Comparison of ENCODE assay signal across 1 cellular context in genomic region chr3:141368062-141368924, GRCh38.
TF ChIP-seq lines count a peak whose summit lies in the region.

A gene with protein sequence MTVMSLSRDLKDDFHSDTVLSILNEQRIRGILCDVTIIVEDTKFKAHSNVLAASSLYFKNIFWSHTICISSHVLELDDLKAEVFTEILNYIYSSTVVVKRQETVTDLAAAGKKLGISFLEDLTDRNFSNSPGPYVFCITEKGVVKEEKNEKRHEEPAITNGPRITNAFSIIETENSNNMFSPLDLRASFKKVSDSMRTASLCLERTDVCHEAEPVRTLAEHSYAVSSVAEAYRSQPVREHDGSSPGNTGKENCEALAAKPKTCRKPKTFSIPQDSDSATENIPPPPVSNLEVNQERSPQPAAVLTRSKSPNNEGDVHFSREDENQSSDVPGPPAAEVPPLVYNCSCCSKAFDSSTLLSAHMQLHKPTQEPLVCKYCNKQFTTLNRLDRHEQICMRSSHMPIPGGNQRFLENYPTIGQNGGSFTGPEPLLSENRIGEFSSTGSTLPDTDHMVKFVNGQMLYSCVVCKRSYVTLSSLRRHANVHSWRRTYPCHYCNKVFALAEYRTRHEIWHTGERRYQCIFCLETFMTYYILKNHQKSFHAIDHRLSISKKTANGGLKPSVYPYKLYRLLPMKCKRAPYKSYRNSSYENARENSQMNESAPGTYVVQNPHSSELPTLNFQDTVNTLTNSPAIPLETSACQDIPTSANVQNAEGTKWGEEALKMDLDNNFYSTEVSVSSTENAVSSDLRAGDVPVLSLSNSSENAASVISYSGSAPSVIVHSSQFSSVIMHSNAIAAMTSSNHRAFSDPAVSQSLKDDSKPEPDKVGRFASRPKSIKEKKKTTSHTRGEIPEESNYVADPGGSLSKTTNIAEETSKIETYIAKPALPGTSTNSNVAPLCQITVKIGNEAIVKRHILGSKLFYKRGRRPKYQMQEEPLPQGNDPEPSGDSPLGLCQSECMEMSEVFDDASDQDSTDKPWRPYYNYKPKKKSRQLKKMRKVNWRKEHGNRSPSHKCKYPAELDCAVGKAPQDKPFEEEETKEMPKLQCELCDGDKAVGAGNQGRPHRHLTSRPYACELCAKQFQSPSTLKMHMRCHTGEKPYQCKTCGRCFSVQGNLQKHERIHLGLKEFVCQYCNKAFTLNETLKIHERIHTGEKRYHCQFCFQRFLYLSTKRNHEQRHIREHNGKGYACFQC (N-terminal part only) (plus strand): TSS chr3:141368504. CDS start chr3:141442389, 73,885 bp downstream.

TF ChIP-seq in HepG2, 621 proteins besides CTCF, POLR2A, EP300 and RAD21 (continued from another document and continues in another):
- TF ChIP-seq, protein P1, sequence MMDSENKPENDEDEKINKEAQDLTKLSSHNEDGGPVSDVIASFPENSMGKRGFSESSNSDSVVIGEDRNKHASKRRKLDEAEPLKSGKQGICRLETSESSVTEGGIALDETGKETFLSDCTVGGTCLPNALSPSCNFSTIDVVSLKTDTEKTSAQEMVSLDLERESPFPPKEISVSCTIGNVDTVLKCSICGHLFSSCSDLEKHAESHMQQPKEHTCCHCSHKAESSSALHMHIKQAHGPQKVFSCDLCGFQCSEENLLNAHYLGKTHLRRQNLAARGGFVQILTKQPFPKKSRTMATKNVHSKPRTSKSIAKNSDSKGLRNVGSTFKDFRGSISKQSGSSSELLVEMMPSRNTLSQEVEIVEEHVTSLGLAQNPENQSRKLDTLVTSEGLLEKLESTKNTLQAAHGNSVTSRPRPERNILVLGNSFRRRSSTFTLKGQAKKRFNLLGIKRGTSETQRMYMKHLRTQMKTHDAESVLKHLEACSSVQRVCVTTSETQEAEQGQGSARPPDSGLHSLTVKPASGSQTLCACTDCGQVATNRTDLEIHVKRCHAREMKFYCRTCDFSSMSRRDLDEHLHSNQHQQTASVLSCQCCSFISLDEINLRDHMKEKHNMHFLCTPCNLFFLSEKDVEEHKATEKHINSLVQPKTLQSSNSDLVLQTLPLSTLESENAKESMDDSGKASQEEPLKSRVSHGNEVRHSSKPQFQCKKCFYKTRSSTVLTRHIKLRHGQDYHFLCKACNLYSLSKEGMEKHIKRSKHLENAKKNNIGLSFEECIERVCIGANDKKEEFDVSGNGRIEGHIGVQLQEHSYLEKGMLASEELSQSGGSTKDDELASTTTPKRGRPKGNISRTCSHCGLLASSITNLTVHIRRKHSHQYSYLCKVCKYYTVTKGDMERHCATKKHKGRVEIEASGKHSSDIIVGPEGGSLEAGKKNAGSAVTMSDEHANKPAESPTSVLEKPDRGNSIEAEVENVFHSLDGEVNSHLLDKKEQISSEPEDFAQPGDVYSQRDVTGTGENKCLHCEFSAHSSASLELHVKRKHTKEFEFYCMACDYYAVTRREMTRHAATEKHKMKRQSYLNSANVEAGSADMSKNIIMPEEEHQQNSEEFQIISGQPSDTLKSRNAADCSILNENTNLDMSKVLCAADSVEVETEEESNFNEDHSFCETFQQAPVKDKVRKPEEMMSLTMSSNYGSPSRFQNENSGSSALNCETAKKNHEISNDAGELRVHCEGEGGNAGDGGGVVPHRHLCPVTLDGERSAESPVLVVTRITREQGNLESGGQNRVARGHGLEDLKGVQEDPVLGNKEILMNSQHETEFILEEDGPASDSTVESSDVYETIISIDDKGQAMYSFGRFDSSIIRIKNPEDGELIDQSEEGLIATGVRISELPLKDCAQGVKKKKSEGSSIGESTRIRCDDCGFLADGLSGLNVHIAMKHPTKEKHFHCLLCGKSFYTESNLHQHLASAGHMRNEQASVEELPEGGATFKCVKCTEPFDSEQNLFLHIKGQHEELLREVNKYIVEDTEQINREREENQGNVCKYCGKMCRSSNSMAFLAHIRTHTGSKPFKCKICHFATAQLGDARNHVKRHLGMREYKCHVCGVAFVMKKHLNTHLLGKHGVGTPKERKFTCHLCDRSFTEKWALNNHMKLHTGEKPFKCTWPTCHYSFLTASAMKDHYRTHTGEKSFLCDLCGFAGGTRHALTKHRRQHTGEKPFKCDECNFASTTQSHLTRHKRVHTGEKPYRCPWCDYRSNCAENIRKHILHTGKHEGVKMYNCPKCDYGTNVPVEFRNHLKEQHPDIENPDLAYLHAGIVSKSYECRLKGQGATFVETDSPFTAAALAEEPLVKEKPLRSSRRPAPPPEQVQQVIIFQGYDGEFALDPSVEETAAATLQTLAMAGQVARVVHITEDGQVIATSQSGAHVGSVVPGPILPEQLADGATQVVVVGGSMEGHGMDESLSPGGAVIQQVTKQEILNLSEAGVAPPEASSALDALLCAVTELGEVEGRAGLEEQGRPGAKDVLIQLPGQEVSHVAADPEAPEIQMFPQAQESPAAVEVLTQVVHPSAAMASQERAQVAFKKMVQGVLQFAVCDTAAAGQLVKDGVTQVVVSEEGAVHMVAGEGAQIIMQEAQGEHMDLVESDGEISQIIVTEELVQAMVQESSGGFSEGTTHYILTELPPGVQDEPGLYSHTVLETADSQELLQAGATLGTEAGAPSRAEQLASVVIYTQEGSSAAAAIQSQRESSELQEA (CRISPR knock-in tag; IDR thresholded peaks at IDR 0.05; ENCODE audit: not compliant biosample characterization): peak; percentile 20
- TF ChIP-seq SRY (CRISPR knock-in tag; IDR thresholded peaks at IDR 0.05): 0 out of 2 replicates have a peak, but pooled peaks have one; percentile 23
- TF ChIP-seq, protein P2, sequence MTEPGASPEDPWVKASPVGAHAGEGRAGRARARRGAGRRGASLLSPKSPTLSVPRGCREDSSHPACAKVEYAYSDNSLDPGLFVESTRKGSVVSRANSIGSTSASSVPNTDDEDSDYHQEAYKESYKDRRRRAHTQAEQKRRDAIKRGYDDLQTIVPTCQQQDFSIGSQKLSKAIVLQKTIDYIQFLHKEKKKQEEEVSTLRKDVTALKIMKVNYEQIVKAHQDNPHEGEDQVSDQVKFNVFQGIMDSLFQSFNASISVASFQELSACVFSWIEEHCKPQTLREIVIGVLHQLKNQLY (CRISPR knock-in tag; IDR thresholded peaks at IDR 0.05): peak; percentile 97
- TF ChIP-seq ZNF260 (CRISPR knock-in tag; IDR thresholded peaks at IDR 0.05; ENCODE audit: borderline replicate concordance, low read depth): no peak
- peak; percentile 73 for TF ChIP-seq TAF1 (CRISPR knock-in tag; IDR thresholded peaks at IDR 0.05)
- TF ChIP-seq GFI1 (CRISPR knock-in tag; IDR thresholded peaks at IDR 0.05; ENCODE audit: borderline replicate concordance): peak; percentile 84
- no peak for TF ChIP-seq CHCHD3 (CRISPR knock-in tag; IDR thresholded peaks at IDR 0.05)
- TF ChIP-seq ZBTB14 (CRISPR knock-in tag; IDR thresholded peaks at IDR 0.05): no peak
- TF ChIP-seq ZNF776 (CRISPR knock-in tag; IDR thresholded peaks at IDR 0.05): no peak; the same call in 1 of the 2 replicates
- no peak; the same call in 1 of the 2 replicates for TF ChIP-seq SAFB2 (CRISPR knock-in tag; IDR thresholded peaks at IDR 0.05; ENCODE audit: borderline replicate concordance, low read depth)
- TF ChIP-seq ZNF451 (CRISPR knock-in tag; IDR thresholded peaks at IDR 0.05): peak; percentile 71; the same call in 1 of the 2 replicates
- TF ChIP-seq YY1 (IDR thresholded peaks at IDR 0.05; ENCODE audit: insufficient read depth, insufficient replicate concordance, low read depth, low read length): peak; percentile 83
- TF ChIP-seq RCOR2 (CRISPR knock-in tag; IDR thresholded peaks at IDR 0.05): peak; percentile 72
- TF ChIP-seq KLF12 (CRISPR knock-in tag; IDR thresholded peaks at IDR 0.05; ENCODE audit: borderline replicate concordance): peak; percentile 57; the same call in 1 of the 2 replicates
- TF ChIP-seq NFE2L1 (CRISPR knock-in tag; IDR thresholded peaks at IDR 0.05; ENCODE audit: borderline replicate concordance): no peak
- no peak for TF ChIP-seq ZBTB42 (CRISPR knock-in tag; IDR thresholded peaks at IDR 0.05)
- TF ChIP-seq ZNF672 (CRISPR knock-in tag; IDR thresholded peaks at IDR 0.05): no peak
- TF ChIP-seq HMGA1 (CRISPR knock-in tag; conservative IDR thresholded peaks at IDR 0.05): no peak
- peak; percentile 96 for TF ChIP-seq ATF2 (CRISPR knock-in tag; IDR thresholded peaks at IDR 0.05)
- TF ChIP-seq, protein P3, sequence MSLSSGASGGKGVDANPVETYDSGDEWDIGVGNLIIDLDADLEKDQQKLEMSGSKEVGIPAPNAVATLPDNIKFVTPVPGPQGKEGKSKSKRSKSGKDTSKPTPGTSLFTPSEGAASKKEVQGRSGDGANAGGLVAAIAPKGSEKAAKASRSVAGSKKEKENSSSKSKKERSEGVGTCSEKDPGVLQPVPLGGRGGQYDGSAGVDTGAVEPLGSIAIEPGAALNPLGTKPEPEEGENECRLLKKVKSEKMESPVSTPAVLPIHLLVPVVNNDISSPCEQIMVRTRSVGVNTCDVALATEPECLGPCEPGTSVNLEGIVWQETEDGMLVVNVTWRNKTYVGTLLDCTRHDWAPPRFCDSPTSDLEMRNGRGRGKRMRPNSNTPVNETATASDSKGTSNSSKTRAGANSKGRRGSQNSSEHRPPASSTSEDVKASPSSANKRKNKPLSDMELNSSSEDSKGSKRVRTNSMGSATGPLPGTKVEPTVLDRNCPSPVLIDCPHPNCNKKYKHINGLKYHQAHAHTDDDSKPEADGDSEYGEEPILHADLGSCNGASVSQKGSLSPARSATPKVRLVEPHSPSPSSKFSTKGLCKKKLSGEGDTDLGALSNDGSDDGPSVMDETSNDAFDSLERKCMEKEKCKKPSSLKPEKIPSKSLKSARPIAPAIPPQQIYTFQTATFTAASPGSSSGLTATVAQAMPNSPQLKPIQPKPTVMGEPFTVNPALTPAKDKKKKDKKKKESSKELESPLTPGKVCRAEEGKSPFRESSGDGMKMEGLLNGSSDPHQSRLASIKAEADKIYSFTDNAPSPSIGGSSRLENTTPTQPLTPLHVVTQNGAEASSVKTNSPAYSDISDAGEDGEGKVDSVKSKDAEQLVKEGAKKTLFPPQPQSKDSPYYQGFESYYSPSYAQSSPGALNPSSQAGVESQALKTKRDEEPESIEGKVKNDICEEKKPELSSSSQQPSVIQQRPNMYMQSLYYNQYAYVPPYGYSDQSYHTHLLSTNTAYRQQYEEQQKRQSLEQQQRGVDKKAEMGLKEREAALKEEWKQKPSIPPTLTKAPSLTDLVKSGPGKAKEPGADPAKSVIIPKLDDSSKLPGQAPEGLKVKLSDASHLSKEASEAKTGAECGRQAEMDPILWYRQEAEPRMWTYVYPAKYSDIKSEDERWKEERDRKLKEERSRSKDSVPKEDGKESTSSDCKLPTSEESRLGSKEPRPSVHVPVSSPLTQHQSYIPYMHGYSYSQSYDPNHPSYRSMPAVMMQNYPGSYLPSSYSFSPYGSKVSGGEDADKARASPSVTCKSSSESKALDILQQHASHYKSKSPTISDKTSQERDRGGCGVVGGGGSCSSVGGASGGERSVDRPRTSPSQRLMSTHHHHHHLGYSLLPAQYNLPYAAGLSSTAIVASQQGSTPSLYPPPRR (CRISPR knock-in tag; IDR thresholded peaks at IDR 0.05; ENCODE audit: borderline replicate concordance): peak; percentile 91
- TF ChIP-seq, protein P4, sequence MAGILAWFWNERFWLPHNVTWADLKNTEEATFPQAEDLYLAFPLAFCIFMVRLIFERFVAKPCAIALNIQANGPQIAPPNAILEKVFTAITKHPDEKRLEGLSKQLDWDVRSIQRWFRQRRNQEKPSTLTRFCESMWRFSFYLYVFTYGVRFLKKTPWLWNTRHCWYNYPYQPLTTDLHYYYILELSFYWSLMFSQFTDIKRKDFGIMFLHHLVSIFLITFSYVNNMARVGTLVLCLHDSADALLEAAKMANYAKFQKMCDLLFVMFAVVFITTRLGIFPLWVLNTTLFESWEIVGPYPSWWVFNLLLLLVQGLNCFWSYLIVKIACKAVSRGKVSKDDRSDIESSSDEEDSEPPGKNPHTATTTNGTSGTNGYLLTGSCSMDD (CRISPR knock-in tag; IDR thresholded peaks at IDR 0.05): no peak
- TF ChIP-seq ETV5 (CRISPR knock-in tag; IDR thresholded peaks at IDR 0.05; ENCODE audit: borderline replicate concordance): peak; percentile 99
- TF ChIP-seq, protein P5, sequence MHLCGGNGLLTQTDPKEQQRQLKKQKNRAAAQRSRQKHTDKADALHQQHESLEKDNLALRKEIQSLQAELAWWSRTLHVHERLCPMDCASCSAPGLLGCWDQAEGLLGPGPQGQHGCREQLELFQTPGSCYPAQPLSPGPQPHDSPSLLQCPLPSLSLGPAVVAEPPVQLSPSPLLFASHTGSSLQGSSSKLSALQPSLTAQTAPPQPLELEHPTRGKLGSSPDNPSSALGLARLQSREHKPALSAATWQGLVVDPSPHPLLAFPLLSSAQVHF (CRISPR knock-in tag; IDR thresholded peaks at IDR 0.05): no peak
- TF ChIP-seq PHB2 (IDR thresholded peaks at IDR 0.05; ENCODE audit: partially characterized antibody): no peak
